8 cellular contexts compared by ENCODE assay signal in the genomic region with DNA sequence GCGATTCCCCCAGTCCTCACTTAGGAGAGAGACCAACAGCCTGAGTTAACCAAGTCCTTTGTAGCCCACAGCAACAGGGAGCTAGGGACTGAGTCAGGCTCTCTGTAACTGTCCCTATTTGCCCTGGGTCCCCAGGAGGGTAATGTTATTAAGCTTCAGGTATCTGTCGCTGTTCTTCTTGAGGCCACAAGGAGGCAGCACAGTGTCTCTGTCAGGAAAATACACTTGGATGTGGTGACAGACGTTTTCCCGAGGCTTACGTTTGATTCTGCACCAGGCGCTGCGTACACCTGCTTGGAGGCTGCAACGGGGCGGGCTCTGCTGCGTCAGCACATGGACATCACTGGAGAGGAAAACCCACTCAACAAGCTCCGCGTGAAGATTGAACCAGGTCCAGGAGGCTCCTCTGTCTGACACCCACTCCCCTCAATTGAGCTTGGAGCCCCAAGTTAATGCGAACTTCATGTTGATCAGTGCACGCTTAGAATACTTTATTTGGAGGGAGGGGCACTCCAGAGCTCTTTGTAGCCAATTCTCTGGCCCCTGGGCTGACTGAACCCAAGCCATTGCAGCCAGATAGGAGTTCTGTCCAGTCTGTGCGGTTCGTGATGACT. TPM values are rescaled to one million over a fixed set of nuclear protein-coding genes. Genes with fewer than 3 reads are reported as not detected.
A peak's percentile ranks its signal among the peaks of the same experiment; 100 is the strongest.
DNase-seq lines count a peak whose midpoint lies in the region; ATAC-seq and TF ChIP-seq lines count a peak whose summit lies in the region.

No MANE protein-coding gene starts in this region.

- H3K4me3 ChIP-seq in Karpas-422 (ENCODE audit: low read length) (no peak overlapping the region), OCI-LY3 (ENCODE audit: low read length) (no peak overlapping the region), thyroid gland (replicated peaks in 1 of 3) (no peak overlapping the region)

- no peak overlapping the region for H3K27ac ChIP-seq in Karpas-422 (ENCODE audit: low read length)
- no peak overlapping the region for H3K27ac ChIP-seq in OCI-LY3 (ENCODE audit: low read length)
- no peak overlapping the region for H3K27ac ChIP-seq in thyroid gland

- H3K27me3 ChIP-seq in Karpas-422 (ENCODE audit: low read length) (no peaks in the 10 kb centered on the region), OCI-LY3 (ENCODE audit: low read depth, low read length) (no peaks in the 10 kb centered on the region), thyroid gland (no peaks in the 10 kb centered on the region)

- H3K9me2 ChIP-seq in Karpas-422 (replicated peaks; ENCODE audit: insufficient read depth, low read length), result no peaks in the 10 kb centered on the region

- POLR2A ChIA-PET in MCF 10A (lab: Yijun Ruan, JAX), result interaction anchor here (0.6 to 3.3 kb wide), 16 partner anchors 8 to 136 kb away, joined by 3 to 36 read pairs (median 5); a partner anchor contains a TSS

- H3K36me3 ChIP-seq in Karpas-422 (ENCODE audit: insufficient read depth, low read length), result peaks cover 19% of the 10 kb centered on the region; the same call in 1 of the 2 replicates
- H3K36me3 ChIP-seq in OCI-LY3 (replicated peaks; ENCODE audit: low read depth, low read length), result peaks cover 48% of the 10 kb centered on the region
- peaks cover 39 to 71% of the 10 kb centered on the region in 2 donors for H3K36me3 ChIP-seq in thyroid gland

- BruUV-seq in MCF 10A (replicated peaks; lab: Mats Ljungman, UMichigan), result no TSS peak

- H3K4me2 ChIP-seq in Karpas-422 (ENCODE audit: low read depth, low read length, poor library complexity, severe bottlenecking) (no peak overlapping the region), OCI-LY3 (ENCODE audit: low read length) (no peak overlapping the region)

- no peaks in the 10 kb centered on the region for H4K20me1 ChIP-seq in Karpas-422 (ENCODE audit: insufficient read depth, low read depth, low read length)
- H4K20me1 ChIP-seq in OCI-LY3 (ENCODE audit: insufficient read depth, low read length), result no peaks in the 10 kb centered on the region

- H3K36me3 Mint-ChIP-seq in MCF 10A (ENCODE audit: insufficient read depth, unreplicated experiment), result peaks cover 100% of the 10 kb centered on the region

- no peak overlapping the region for H3K4me3 Mint-ChIP-seq in MCF 10A (ENCODE audit: unreplicated experiment)

- no peaks in the 10 kb centered on the region for H3K4me1 ChIP-seq in Karpas-422 (ENCODE audit: low read length)
- H3K4me1 ChIP-seq in OCI-LY3 (ENCODE audit: low read length), result no peaks in the 10 kb centered on the region
- no peaks in the 10 kb centered on the region for H3K4me1 ChIP-seq in thyroid gland

- ATAC-seq in GM21723 (IDR thresholded peaks at IDR 0.05; ENCODE audit: unreplicated experiment) (no peak), HG03442 (IDR thresholded peaks at IDR 0.05; ENCODE audit: unreplicated experiment) (no peak)

- TF ChIP-seq CTCF in OCI-LY3 (IDR thresholded peaks at IDR 0.05; ENCODE audit: low read depth, low read length) (peak; percentile 87), MCF 10A (IDR thresholded peaks at IDR 0.05; ENCODE audit: unreplicated experiment) (peak; percentile 78), thyroid gland (IDR thresholded peaks at IDR 0.05) (peak; percentile 45 to 81 (median 64))

- no peaks in the 10 kb centered on the region for H3K9me3 ChIP-seq in Karpas-422 (ENCODE audit: low read length)
- no peaks in the 10 kb centered on the region for H3K9me3 ChIP-seq in OCI-LY3 (ENCODE audit: insufficient read depth, low read length)
- H3K9me3 ChIP-seq in thyroid gland, result no peaks in the 10 kb centered on the region

- intact Hi-C loops in MCF 10A (cut with micrococcal nuclease), result loop anchor here (1.0 kb wide), 1 partner anchor 120 kb away; no protein-coding TSS in a partner anchor
- intact Hi-C loops in thyroid gland (cut with DNase I), result loop anchor here (5.0 kb wide), 1 partner anchor 128 kb away; no protein-coding TSS in a partner anchor

- DNase-seq in Daoy (ENCODE audit: low read depth) (peak; percentile 56), Karpas-422 (peak; percentile 76), MCF 10A (ENCODE audit: unreplicated experiment) (peak; percentile 81), kidney glomerular epithelial cell (lab: John Stamatoyannopoulos, UW) (peak; percentile 34), thyroid gland (peak; percentile 40 to 47)

- no peak overlapping the region for H3K9ac ChIP-seq in Karpas-422 (ENCODE audit: low read length)
- no peak overlapping the region for H3K9ac ChIP-seq in OCI-LY3 (ENCODE audit: low read length)

- WGBS in thyroid gland, 2 donors, result 54 to 63% methylated on average over 16 of the region's 16 CpGs

- H3K27me3 Mint-ChIP-seq in MCF 10A (ENCODE audit: insufficient read depth, unreplicated experiment), result no peaks in the 10 kb centered on the region

- no peaks in the 10 kb centered on the region for H3K4me1 Mint-ChIP-seq in MCF 10A (ENCODE audit: insufficient read depth, unreplicated experiment)

- no peaks in the 10 kb centered on the region for H3K9me3 Mint-ChIP-seq in MCF 10A (ENCODE audit: unreplicated experiment)

- CTCF ChIA-PET in MCF 10A (lab: Yijun Ruan, JAX), result interaction anchor here (0.6 to 22.6 kb wide), 63 partner anchors 8 to 974 kb away, joined by 3 to 1380 read pairs (median 4); a partner anchor contains a TSS

- no peak for TF ChIP-seq POLR2A in thyroid gland (IDR thresholded peaks at IDR 0.05)

- H3K27ac Mint-ChIP-seq in MCF 10A (ENCODE audit: low read depth, unreplicated experiment), result no peak overlapping the region

- H3K79me2 ChIP-seq in Karpas-422 (ENCODE audit: low read length), result no peaks in the 10 kb centered on the region
- no peaks in the 10 kb centered on the region for H3K79me2 ChIP-seq in OCI-LY3 (ENCODE audit: low read length)

- no peak overlapping the region for H2AFZ ChIP-seq in Karpas-422 (ENCODE audit: low read length)
- H2AFZ ChIP-seq in OCI-LY3 (ENCODE audit: low read depth, low read length), result no peak overlapping the region

RNA-seq across cellular contexts. Expression of a gene that starts 10.7 kb away (rescaled TPM):
- total RNA-seq in Daoy (2014; rRNA removed; shearing (Covaris generic)), result 7.0 and 9.9 TPM in 2 replicates
- total RNA-seq in Karpas-422 (2014; rRNA removed; shearing (Covaris generic); ENCODE audit: low replicate concordance), result 0.19 and 0.76 TPM in 2 replicates
- 0.10 and 0.33 TPM in 2 replicates for total RNA-seq in MCF 10A (2022)
- 10 to 100 TPM in 2 of 4 donors, 1 to 10 TPM in 2; 6.6 to 28.8 (median 12.6) TPM for total RNA-seq in thyroid gland

RNA-seq across cellular contexts. Expression of a gene that starts 17.3 kb away (rescaled TPM):
- 74.0 and 85.9 TPM in 2 replicates for total RNA-seq in Daoy (2014; rRNA removed; shearing (Covaris generic))
- 49.2 and 50.3 TPM in 2 replicates for total RNA-seq in Karpas-422 (2014; rRNA removed; shearing (Covaris generic); ENCODE audit: low replicate concordance)
- 147 and 155 TPM in 2 replicates for total RNA-seq in MCF 10A (2022)
- total RNA-seq in thyroid gland, result 10 to 100 TPM; 61.4 to 98.1 (median 85.7) TPM

RNA-seq across cellular contexts. Expression of a gene that starts 44.4 kb away (rescaled TPM):
- 88.3 and 98.3 TPM in 2 replicates for total RNA-seq in Daoy (2014; rRNA removed; shearing (Covaris generic))
- 35.6 and 39.8 TPM in 2 replicates for total RNA-seq in Karpas-422 (2014; rRNA removed; shearing (Covaris generic); ENCODE audit: low replicate concordance)
- total RNA-seq in MCF 10A (2022) (157 and 171 TPM in 2 replicates), thyroid gland (10 to 100 TPM; 34.7 to 46.8 (median 40.1) TPM)

RNA-seq across cellular contexts. Expression of a gene that starts 53.4 kb away (rescaled TPM):
- total RNA-seq in Daoy (2014; rRNA removed; shearing (Covaris generic)), result not detected in 2 replicates
- total RNA-seq in Karpas-422 (2014; rRNA removed; shearing (Covaris generic); ENCODE audit: low replicate concordance), result not detected in 2 replicates
- not detected in 2 replicates for total RNA-seq in MCF 10A (2022)
- 10 to 100 TPM; 30.6 to 50.0 (median 35.9) TPM for total RNA-seq in thyroid gland
